In genomic region chr1:112701227-112702066, GRCh38 we compare ENCODE assay signal across 1 cellular context.
TF ChIP-seq lines count a peak whose summit lies in the region.

No MANE protein-coding gene starts in this region.

TF ChIP-seq in HEK293, 187 proteins besides CTCF, POLR2A, EP300 and RAD21 (continued from another document):
- TF ChIP-seq ZNF280D (tag by site-specific recombination; IDR thresholded peaks at IDR 0.05) (no peak), ZNF221 (tag by site-specific recombination; IDR thresholded peaks at IDR 0.05; ENCODE audit: borderline replicate concordance) (no peak), ZBTB10 (tag by site-specific recombination; IDR thresholded peaks at IDR 0.05) (no peak), INSM2 (tag by site-specific recombination; IDR thresholded peaks at IDR 0.05) (peak; percentile 49; the same call in 1 of the 2 replicates), ZBTB26 (tag by site-specific recombination; optimal IDR thresholded peaks at IDR 0.05) (no peak)
